ENCODE assay signal across 16 cellular contexts in genomic region chr11:1997755-1998154, GRCh38. TPM values are rescaled to one million over a fixed set of nuclear protein-coding genes. Genes with fewer than 3 reads are reported as not detected.
A peak's percentile ranks its signal among the peaks of the same experiment; 100 is the strongest.
DNase-seq lines count a peak whose midpoint lies in the region; ATAC-seq and TF ChIP-seq lines count a peak whose summit lies in the region.
"Had no signal": no experiment of that assay in that cellular context is flagged by ENCODE, and none has a peak within 500 bp of the region (broad histone marks: within the 10 kb centered on the region; RNA-seq: fewer than 3 reads in every experiment).

Gene H19 (minus strand): TSS chr11:1997842.

- no peaks in the 10 kb centered on the region for H3K9me3 Mint-ChIP-seq in activated T-helper 2 cell treated with anti-CD3 and anti-CD28 coated beads, Interferon-gamma antibody, Interleukin-2, Interleukin-4, amounts not matched to agents 10 μg/mL and 5 μg/mL and 100 μg/mL, durations not matched to agents 14 hours and 24 hours and 36 hours
- H3K9me3 Mint-ChIP-seq: dendritic cell treated with granulocyte-macrophage colony-stimulating factor and Interleukin-4, amounts not matched to agents 40 ng/mL and 50 ng/mL, for 4 days; nephron progenitor cell had no signal

- H3K9me3 ChIP-seq in thymus (ENCODE audit: control insufficient read depth) = no peaks in the 10 kb centered on the region
- H3K9me3 ChIP-seq in A673 (ENCODE audit: low read depth, low read length, poor library complexity, severe bottlenecking) = no peaks in the 10 kb centered on the region
- H3K9me3 ChIP-seq: BLaER1 had no signal

- no TSS peak for BruUV-seq in A673 (replicated peaks; lab: Mats Ljungman, UMichigan)

- intact Hi-C loops in Right ventricle myocardium superior (cut with DNase I) (no loop called here), A673 (cut with micrococcal nuclease; ENCODE audit: unreplicated experiment) (no loop called here)
- intact Hi-C loops in activated T-helper 2 cell treated with anti-CD3 and anti-CD28 coated beads, Interferon-gamma antibody, Interleukin-2, Interleukin-4, amounts not matched to agents 10 μg/mL and 5 μg/mL and 100 μg/mL, durations not matched to agents 14 hours and 24 hours and 36 hours (cut with micrococcal nuclease) = no loop called here

- POLR2A ChIA-PET in A673 (lab: Charles Lee; ENCODE audit: low non-redundant PET) = no interaction called here

- peak; percentile 72 for ATAC-seq in Right ventricle myocardium superior (ENCODE audit: poor library complexity)
- no peak for ATAC-seq in GM18519 (IDR thresholded peaks at IDR 0.05; ENCODE audit: low FRiP score, unreplicated experiment)

- no peaks in the 10 kb centered on the region for H3K4me1 ChIP-seq in thymus (ENCODE audit: control insufficient read depth, insufficient read depth, low read length)
- H3K4me1 ChIP-seq in A673 (ENCODE audit: insufficient read depth, low read length, poor library complexity, severe bottlenecking) = no peaks in the 10 kb centered on the region
- H3K4me1 ChIP-seq: BLaER1 had no signal

- H3K4me3 ChIP-seq in thymus (ENCODE audit: low read length) = no peak within 1 kb of the TSS
- H3K4me3 ChIP-seq in A673 (ENCODE audit: low read depth, low read length, poor library complexity, severe bottlenecking) = no peak within 1 kb of the TSS
- H3K4me3 ChIP-seq: BLaER1 had no signal

- no peak within 1 kb of the TSS for H3K27ac Mint-ChIP-seq in activated T-helper 2 cell treated with anti-CD3 and anti-CD28 coated beads, Interferon-gamma antibody, Interleukin-2, Interleukin-4, amounts not matched to agents 10 μg/mL and 5 μg/mL and 100 μg/mL, durations not matched to agents 14 hours and 24 hours and 36 hours
- H3K27ac Mint-ChIP-seq: dendritic cell treated with granulocyte-macrophage colony-stimulating factor and Interleukin-4, amounts not matched to agents 40 ng/mL and 50 ng/mL, for 4 days; nephron progenitor cell had no signal

- no peaks in the 10 kb centered on the region for H3K36me3 Mint-ChIP-seq in activated T-helper 2 cell treated with anti-CD3 and anti-CD28 coated beads, Interferon-gamma antibody, Interleukin-2, Interleukin-4, amounts not matched to agents 10 μg/mL and 5 μg/mL and 100 μg/mL, durations not matched to agents 14 hours and 24 hours and 36 hours (ENCODE audit: low read depth)

- no peaks in the 10 kb centered on the region for H3K4me1 Mint-ChIP-seq in activated T-helper 2 cell treated with anti-CD3 and anti-CD28 coated beads, Interferon-gamma antibody, Interleukin-2, Interleukin-4, amounts not matched to agents 10 μg/mL and 5 μg/mL and 100 μg/mL, durations not matched to agents 14 hours and 24 hours and 36 hours (ENCODE audit: low read depth)
- H3K4me1 Mint-ChIP-seq: nephron progenitor cell had no signal

- TF ChIP-seq CTCF in A673 (conservative IDR thresholded peaks at IDR 0.05; ENCODE audit: low read depth, low read length) = no peak

- DNase-seq in Right ventricle myocardium superior = no peak
- no peak for DNase-seq in mucosa of gallbladder (ENCODE audit: low spot score)
- no peak for DNase-seq in AG08395 (ENCODE audit: low spot score)
- DNase-seq in activated T-helper 2 cell treated with anti-CD3 and anti-CD28 coated beads, Interferon-gamma antibody, Interleukin-2, Interleukin-4, amounts not matched to agents 10 μg/mL and 5 μg/mL and 100 μg/mL, durations not matched to agents 14 hours and 24 hours and 36 hours (ENCODE audit: low spot score) = no peak
- no peak for DNase-seq in A673 (ENCODE audit: low spot score)
- DNase-seq: GOT3; NCI-H2081 treated with DMSO at 0.1 percent for 48 hours; nephron progenitor cell; NK-92 treated with Interleukin-12 subunit alpha and Interleukin-12 subunit beta, amount 100 ng/mL, for 24 hours; stimulated activated CD8-positive, alpha-beta memory T cell treated with anti-CD3 and anti-CD28 coated beads, Interleukin-4, amount 100 ng/mL, for 48 hours had no signal

- no peaks in the 10 kb centered on the region for H3K27me3 ChIP-seq in thymus (ENCODE audit: control insufficient read depth, insufficient read depth)
- H3K27me3 ChIP-seq in A673 (replicated peaks; ENCODE audit: insufficient read depth, low read depth, low read length, poor library complexity) = no peaks in the 10 kb centered on the region
- H3K27me3 ChIP-seq: BLaER1 had no signal

- no peak within 1 kb of the TSS for H3K4me3 Mint-ChIP-seq in activated T-helper 2 cell treated with anti-CD3 and anti-CD28 coated beads, Interferon-gamma antibody, Interleukin-2, Interleukin-4, amounts not matched to agents 10 μg/mL and 5 μg/mL and 100 μg/mL, durations not matched to agents 14 hours and 24 hours and 36 hours (ENCODE audit: low read depth)
- H3K4me3 Mint-ChIP-seq: dendritic cell treated with granulocyte-macrophage colony-stimulating factor and Interleukin-4, amounts not matched to agents 40 ng/mL and 50 ng/mL, for 4 days; nephron progenitor cell had no signal

- no peak within 1 kb of the TSS for H3K27ac ChIP-seq in adipose tissue (ENCODE audit: low read depth, low read length)
- H3K27ac ChIP-seq in thymus (ENCODE audit: low read depth) = no peak within 1 kb of the TSS
- H3K27ac ChIP-seq in A673 (ENCODE audit: low read depth, low read length, poor library complexity, severe bottlenecking) = no peak within 1 kb of the TSS
- H3K27ac ChIP-seq: BLaER1, HL-60 had no signal

- no peaks in the 10 kb centered on the region for H3K27me3 Mint-ChIP-seq in activated T-helper 2 cell treated with anti-CD3 and anti-CD28 coated beads, Interferon-gamma antibody, Interleukin-2, Interleukin-4, amounts not matched to agents 10 μg/mL and 5 μg/mL and 100 μg/mL, durations not matched to agents 14 hours and 24 hours and 36 hours (ENCODE audit: low read depth)
- H3K27me3 Mint-ChIP-seq: dendritic cell treated with granulocyte-macrophage colony-stimulating factor and Interleukin-4, amounts not matched to agents 40 ng/mL and 50 ng/mL, for 4 days had no signal

- CTCF ChIA-PET in A673 (lab: Charles Lee) = no interaction called here

- H3K36me3 ChIP-seq in thymus (ENCODE audit: control insufficient read depth, insufficient read depth) (no peaks in the 10 kb centered on the region), A673 (ENCODE audit: insufficient read depth, low read length, poor library complexity, severe bottlenecking) (no peaks in the 10 kb centered on the region)
- H3K36me3 ChIP-seq: BLaER1 had no signal

- WGBS in adipose tissue, 3 donors = no CpG with 5 or more reads among the region's 14 CpGs
- no CpG with 5 or more reads among the region's 14 CpGs for WGBS in thymus

RNA-seq across cellular contexts. Expression of gene H19, which starts in this region (rescaled TPM):
- 1,000 to 10,000 TPM in 1 of 3 donors, 100 to 1,000 TPM in 2; 191 to 1,541 (median 405) TPM for polyA plus RNA-seq in adipose tissue
- total RNA-seq in Right ventricle myocardium superior = 420 TPM
- total RNA-seq in mucosa of gallbladder = 67.3 TPM
- polyA plus RNA-seq in thymus = 102 TPM
- total RNA-seq in activated T-helper 2 cell treated with anti-CD3 and anti-CD28 coated beads, Interferon-gamma antibody, Interleukin-2, Interleukin-4, amounts not matched to agents 10 μg/mL and 5 μg/mL and 100 μg/mL, durations not matched to agents 14 hours and 24 hours and 36 hours = 0.34 TPM in 1 of 2 replicates, not detected in the other
- not detected in 2 replicates for total RNA-seq in A673 (2021)

Comparison
In these comparisons a context has a peak if more than half of its experiments do, and no peak if none do; other contexts are left out.
1. RNA of gene H19 (total RNA-seq): 420 TPM in Right ventricle myocardium superior (single experiment) and 67.3 TPM in mucosa of gallbladder (single experiment); 0.34 TPM in activated T-helper 2 cell treated with anti-CD3 and anti-CD28 coated beads, Interferon-gamma antibody, Interleukin-2, Interleukin-4, amounts not matched to agents 10 μg/mL and 5 μg/mL and 100 μg/mL, durations not matched to agents 14 hours and 24 hours and 36 hours and not detected in A673; every median in the first group is over 10 times any median in the second.